ENCODE assay signal across 24 cellular contexts in genomic region chr7:140122975-140123374, GRCh38. TPM values are rescaled to one million over a fixed set of nuclear protein-coding genes. Genes with fewer than 3 reads are reported as not detected.
DNase-seq lines count a peak whose midpoint lies in the region; ATAC-seq and TF ChIP-seq lines count a peak whose summit lies in the region.
"Had no signal": no experiment of that assay in that cellular context is flagged by ENCODE, and none has a peak within 500 bp of the region (broad histone marks: within the 10 kb centered on the region; RNA-seq: fewer than 3 reads in every experiment).

No MANE protein-coding gene starts in this region.

- CTCF ChIA-PET in activated naive CD4-positive, alpha-beta T cell treated with anti-CD3 and anti-CD28 coated beads, Interleukin-2, amount 10 ng/mL, durations not matched to agents 7 days and 5 days (lab: Charles Lee): no interaction called here

- no peak for TF ChIP-seq CTCF in epithelial cell of esophagus (IDR thresholded peaks at IDR 0.05; ENCODE audit: insufficient read depth, low read depth, low read length, missing control alignments)

- no peaks in the 10 kb centered on the region for H3K9me3 Mint-ChIP-seq in activated T-cell treated with anti-CD3 and anti-CD28 coated beads, Interleukin-2, amount 50 U/mL, for 4 hours
- H3K9me3 Mint-ChIP-seq in activated naive CD4-positive, alpha-beta T cell treated with anti-CD3 and anti-CD28 coated beads, Interleukin-2, amount 10 ng/mL, durations not matched to agents 7 days and 5 days: no peaks in the 10 kb centered on the region
- H3K9me3 Mint-ChIP-seq: CD4-positive, alpha-beta T cell; HFFc6 had no signal

- ATAC-seq in activated T-cell treated with anti-CD3 and anti-CD28 coated beads, Interleukin-2, amount 50 U/mL, for 4 hours: peak; percentile 62 to 71
- ATAC-seq in GM21717 (IDR thresholded peaks at IDR 0.05; ENCODE audit: unreplicated experiment): no peak
- ATAC-seq: A549, HepG2 had no signal

- no peak overlapping the region for H3K4me3 ChIP-seq in epithelial cell of esophagus (ENCODE audit: low read length)
- H3K4me3 ChIP-seq: A549; BLaER1 treated with 17β-estradiol and CSF1 and Interleukin-3, amounts not matched to agents 10 nM and 100 nM; HAP-1 had no signal

- H3K4me3 Mint-ChIP-seq in activated T-cell treated with anti-CD3 and anti-CD28 coated beads, Interleukin-2, amount 50 U/mL, for 4 hours: no peak overlapping the region
- H3K4me3 Mint-ChIP-seq in activated naive CD4-positive, alpha-beta T cell treated with anti-CD3 and anti-CD28 coated beads, Interleukin-2, amount 10 ng/mL, durations not matched to agents 7 days and 5 days: no peak overlapping the region
- H3K4me3 Mint-ChIP-seq: CD4-positive, alpha-beta T cell; HFFc6 had no signal

- H3K27me3 Mint-ChIP-seq in activated T-cell treated with anti-CD3 and anti-CD28 coated beads, Interleukin-2, amount 50 U/mL, for 4 hours (ENCODE audit: low read depth): no peaks in the 10 kb centered on the region
- no peaks in the 10 kb centered on the region for H3K27me3 Mint-ChIP-seq in activated naive CD4-positive, alpha-beta T cell treated with anti-CD3 and anti-CD28 coated beads, Interleukin-2, amount 10 ng/mL, durations not matched to agents 7 days and 5 days
- H3K27me3 Mint-ChIP-seq: CD4-positive, alpha-beta T cell had no signal

- H3K4me1 Mint-ChIP-seq in activated T-cell treated with anti-CD3 and anti-CD28 coated beads, Interleukin-2, amount 50 U/mL, for 4 hours (ENCODE audit: low read depth): peaks cover 9% of the 10 kb centered on the region
- no peaks in the 10 kb centered on the region for H3K4me1 Mint-ChIP-seq in activated naive CD4-positive, alpha-beta T cell treated with anti-CD3 and anti-CD28 coated beads, Interleukin-2, amount 10 ng/mL, durations not matched to agents 7 days and 5 days

- H3K36me3 Mint-ChIP-seq in activated T-cell treated with anti-CD3 and anti-CD28 coated beads, Interleukin-2, amount 50 U/mL, for 4 hours (ENCODE audit: insufficient read depth): peaks cover 28% of the 10 kb centered on the region
- peaks cover 35% of the 10 kb centered on the region for H3K36me3 Mint-ChIP-seq in activated naive CD4-positive, alpha-beta T cell treated with anti-CD3 and anti-CD28 coated beads, Interleukin-2, amount 10 ng/mL, durations not matched to agents 7 days and 5 days

- H3K27ac Mint-ChIP-seq in activated naive CD4-positive, alpha-beta T cell treated with anti-CD3 and anti-CD28 coated beads, Interleukin-2, amount 10 ng/mL, durations not matched to agents 7 days and 5 days: no peak overlapping the region
- H3K27ac Mint-ChIP-seq: CD4-positive, alpha-beta T cell; HFFc6 had no signal

- DNase-seq in activated T-cell treated with anti-CD3 and anti-CD28 coated beads, Interleukin-2, amount 50 U/mL, for 4 hours: no peak
- DNase-seq in activated T-cell treated with anti-CD3 and anti-CD28 coated beads for 4 hours (no peak), RKO (ENCODE audit: low spot score) (peak; percentile 35), epithelial cell of esophagus (ENCODE audit: low read depth) (peak; percentile 56), NCI-H187 (lab: John Stamatoyannopoulos, UW) (no peak)
- no peak for DNase-seq in activated naive CD4-positive, alpha-beta T cell treated with anti-CD3 and anti-CD28 coated beads, Interleukin-2, amount 10 ng/mL, durations not matched to agents 7 days and 5 days
- DNase-seq: AML-193; CD4-positive, alpha-beta T cell; COR-L47; DMS53; GOT3; HFFc6; Kasumi-1; NCI-H1105 treated with DMSO at 0.1 percent for 48 hours; NCI-H146; NCI-H2029; NCI-H446; NCI-H524 treated with DMSO at 0.1 percent for 48 hours; SHP77 had no signal

RNA-seq across cellular contexts. Expression of gene KDM7A, which starts 53.8 kb away (rescaled TPM):
- total RNA-seq in activated T-cell treated with anti-CD3 and anti-CD28 coated beads, Interleukin-2, amount 50 U/mL, for 4 hours: 1 to 10 TPM; 6.3 to 9.5 (median 7.4) TPM

Comparison
In these comparisons a context has a peak if more than half of its experiments do, and no peak if none do; other contexts are left out.
1. DNase-seq: peak in RKO (single experiment) and epithelial cell of esophagus (single experiment); none in activated T-cell treated with anti-CD3 and anti-CD28 coated beads, Interleukin-2, amount 50 U/mL, for 4 hours (single experiment), activated T-cell treated with anti-CD3 and anti-CD28 coated beads for 4 hours (single experiment), activated naive CD4-positive, alpha-beta T cell treated with anti-CD3 and anti-CD28 coated beads, Interleukin-2, amount 10 ng/mL, durations not matched to agents 7 days and 5 days (single experiment) and NCI-H187 (0 of 2).